1 cellular context compared by ENCODE assay signal in the genomic region with DNA sequence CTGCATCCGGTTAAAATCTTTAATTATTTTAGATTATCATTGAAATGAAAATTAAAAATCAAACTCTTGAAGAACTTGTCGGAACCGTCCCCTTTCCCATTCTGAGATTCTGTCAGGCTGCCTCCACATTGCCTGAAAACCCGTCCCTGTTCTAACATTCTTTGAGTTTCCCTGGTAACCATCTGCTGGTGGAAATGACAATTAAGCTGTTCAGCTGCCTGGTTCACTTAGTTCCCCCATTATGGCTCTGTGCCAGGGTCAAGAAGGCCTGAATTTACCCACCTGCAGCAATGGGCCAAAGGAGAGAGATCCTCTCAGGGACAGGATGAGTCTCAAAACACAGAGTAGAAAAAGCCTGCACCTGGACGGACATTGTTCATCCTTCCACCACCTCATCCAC.
TF ChIP-seq lines count a peak whose summit lies in the region.

No MANE protein-coding gene starts in this region.

TF ChIP-seq in K562, 482 proteins besides CTCF, POLR2A, EP300 and RAD21:
- TF ChIP-seq KHSRP (IDR thresholded peaks at IDR 0.05) (no peak), ZNF239 (CRISPR knock-in tag; IDR thresholded peaks at IDR 0.05) (no peak), NCOR1 (IDR thresholded peaks at IDR 0.05) (no peak), NFIC (IDR thresholded peaks at IDR 0.05) (peak; percentile 69)
